In the genomic region with DNA sequence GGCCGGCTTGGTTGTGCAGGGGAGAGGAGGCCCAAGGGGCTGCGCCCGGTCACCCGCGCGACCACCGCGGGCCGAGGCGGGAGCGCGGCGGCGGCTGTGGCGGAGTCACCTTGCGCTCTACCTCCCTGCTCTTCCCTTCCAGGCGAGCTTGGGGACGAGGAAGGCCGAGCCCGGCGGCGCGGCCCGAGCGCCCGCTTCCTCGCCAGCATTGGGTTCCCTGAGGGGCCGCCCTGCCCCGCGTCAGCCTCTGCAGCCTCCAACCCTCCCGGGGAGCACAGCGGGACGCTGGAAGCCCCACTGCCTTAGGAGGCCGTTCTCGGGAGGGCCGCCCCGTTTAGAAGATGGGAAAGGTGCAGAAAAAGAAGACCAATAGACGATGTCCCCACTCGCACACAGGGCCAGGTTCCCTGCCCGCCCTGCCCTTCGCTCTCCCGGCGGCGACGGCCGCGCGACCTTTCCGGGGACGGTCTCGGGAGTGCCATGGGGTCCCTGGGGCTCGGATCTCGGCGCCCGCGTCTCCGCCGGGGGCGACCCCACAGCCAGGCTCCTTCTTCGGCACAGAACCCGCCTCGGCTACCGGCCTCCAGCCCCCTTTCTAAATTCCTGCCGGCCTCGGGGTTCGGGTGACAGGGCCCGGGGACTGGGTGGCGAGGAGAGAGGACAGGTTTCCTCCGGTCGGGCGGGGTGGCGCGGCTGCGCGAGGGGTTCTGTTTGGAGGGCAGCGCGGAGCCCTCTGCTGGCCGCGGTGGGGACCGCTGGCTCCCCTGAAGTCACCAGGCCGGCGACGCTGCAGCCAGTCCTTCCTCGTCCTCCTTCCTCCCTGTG, we compare ENCODE assay signal across 8 cellular contexts.
DNase-seq lines count a peak whose midpoint lies in the region; ATAC-seq, FAIRE-seq and TF ChIP-seq lines count a peak whose summit lies in the region.

No MANE protein-coding gene starts in this region.

- peak overlapping the region; percentile 87 for H3K4me2 ChIP-seq in keratinocyte (ENCODE audit: control insufficient read depth, extremely low read depth, insufficient read depth, low read depth, low read length)

- no peaks in the 10 kb centered on the region for H3K9me1 ChIP-seq in keratinocyte (ENCODE audit: control insufficient read depth, extremely low read depth, insufficient read depth, low read length)

- H3K79me2 ChIP-seq in ACC112 (ENCODE audit: control insufficient read depth, insufficient read depth, low read length, unreplicated experiment) (no peaks in the 10 kb centered on the region), keratinocyte (ENCODE audit: control insufficient read depth, insufficient read depth, low read length) (no peaks in the 10 kb centered on the region)

- H3K27me3 ChIP-seq in ACC112 (ENCODE audit: insufficient read depth, low read length) (no peaks in the 10 kb centered on the region), keratinocyte (ENCODE audit: control insufficient read depth, extremely low read depth, insufficient read depth, low read length) (peaks cover 3% of the 10 kb centered on the region)

- ATAC-seq in GM18520 (IDR thresholded peaks at IDR 0.05; ENCODE audit: unreplicated experiment) = peak; percentile 92
- peak; percentile 100 for ATAC-seq in HG03066 (IDR thresholded peaks at IDR 0.05; ENCODE audit: low read depth, unreplicated experiment)

- H3K9ac ChIP-seq in keratinocyte (ENCODE audit: control insufficient read depth, extremely low read depth, insufficient read depth, low read length) = peak overlapping the region; percentile 56

- H2AFZ ChIP-seq in ACC112 (ENCODE audit: low read length, unreplicated experiment) (peak overlapping the region; percentile 77), keratinocyte (ENCODE audit: control insufficient read depth, low read length) (peak overlapping the region; percentile 96)

- H3K9me3 ChIP-seq in keratinocyte (ENCODE audit: control insufficient read depth, low read depth, low read length) = no peaks in the 10 kb centered on the region

- H3K36me3 ChIP-seq in ACC112 (ENCODE audit: insufficient read depth, low read length) (no peaks in the 10 kb centered on the region), keratinocyte (ENCODE audit: control insufficient read depth in 2 of 2, extremely low read depth in 1 of 2, insufficient read depth in 2 of 2, low read length in 2 of 2) (no peaks in the 10 kb centered on the region)

- FAIRE-seq in keratinocyte (lab: Jason Lieb, UNC) = no peak

- TF ChIP-seq CTCF in keratinocyte (optimal IDR thresholded peaks at IDR 0.05 in 1 of 3, IDR thresholded peaks at IDR 0.05 in 1 of 3, conservative IDR thresholded peaks at IDR 0.05 in 1 of 3; ENCODE audit: extremely low read depth in 1 of 3, insufficient read depth in 2 of 3, low read length in 3 of 3) = peak; percentile 69 to 98 (median 94)

- H3K4me3 ChIP-seq in ACC112 (ENCODE audit: low read depth, low read length) = peak overlapping the region; percentile 80
- peak overlapping the region; percentile 55 to 85 (median 69) for H3K4me3 ChIP-seq in keratinocyte (ENCODE audit: control insufficient read depth in 2 of 3, extremely low read depth in 1 of 3, insufficient read depth in 2 of 3, low read depth in 1 of 3, low read length in 3 of 3)

- dilution Hi-C loops in keratinocyte (cut with MboI; ENCODE audit: extremely low pct_ligation_motif_present, low sequenced_read_pairs) = no loop called here

- peaks cover 17% of the 10 kb centered on the region for H3K4me1 ChIP-seq in ACC112 (ENCODE audit: control insufficient read depth, insufficient read depth, low read length, unreplicated experiment)
- no peaks in the 10 kb centered on the region for H3K4me1 ChIP-seq in keratinocyte (ENCODE audit: control insufficient read depth, extremely low read depth, insufficient read depth, low read length)

- DNase-seq in NCI-H2196 treated with DMSO at 0.1 percent for 48 hours (lab: John Stamatoyannopoulos, UW; ENCODE audit: unreplicated experiment) (peak; percentile 62), cerebellar cortex (ENCODE audit: low spot score) (peak; percentile 83), keratinocyte (ENCODE audit: low read depth, low spot score) (peak; percentile 5)
- peak; percentile 86 for DNase-seq in activated CD4-positive, CD25-positive, alpha-beta regulatory T cell treated with anti-CD3 and anti-CD28 coated beads, Interleukin-2, amount 50 U/mL, for 72 hours
- DNase-seq in stimulated activated CD4-positive, alpha-beta T cell treated with anti-CD3 and anti-CD28 coated beads, Interleukin-12 subunit alpha, Interleukin-12 subunit beta, amount 100 ng/mL, for 4 hours = peak; percentile 85

- no peaks in the 10 kb centered on the region for H4K20me1 ChIP-seq in keratinocyte (ENCODE audit: control insufficient read depth, extremely low read depth, insufficient read depth, low read length)

- no peak overlapping the region for H3K27ac ChIP-seq in ACC112 (ENCODE audit: low read depth, low read length)
- no peak overlapping the region for H3K27ac ChIP-seq in keratinocyte (ENCODE audit: control insufficient read depth, insufficient read depth, low read length)

Comparison
In these comparisons a context has a peak if more than half of its experiments do, and no peak if none do; other contexts are left out.
1. DNase-seq: peak in every context shown above with its lines; median percentile 86 in activated CD4-positive, CD25-positive, alpha-beta regulatory T cell treated with anti-CD3 and anti-CD28 coated beads, Interleukin-2, amount 50 U/mL, for 72 hours; 85 in stimulated activated CD4-positive, alpha-beta T cell treated with anti-CD3 and anti-CD28 coated beads, Interleukin-12 subunit alpha, Interleukin-12 subunit beta, amount 100 ng/mL, for 4 hours; 83 in cerebellar cortex; 62 in NCI-H2196 treated with DMSO at 0.1 percent for 48 hours; 5 in keratinocyte.